Comparison of ENCODE assay signal across 1 cellular context in the genomic region with DNA sequence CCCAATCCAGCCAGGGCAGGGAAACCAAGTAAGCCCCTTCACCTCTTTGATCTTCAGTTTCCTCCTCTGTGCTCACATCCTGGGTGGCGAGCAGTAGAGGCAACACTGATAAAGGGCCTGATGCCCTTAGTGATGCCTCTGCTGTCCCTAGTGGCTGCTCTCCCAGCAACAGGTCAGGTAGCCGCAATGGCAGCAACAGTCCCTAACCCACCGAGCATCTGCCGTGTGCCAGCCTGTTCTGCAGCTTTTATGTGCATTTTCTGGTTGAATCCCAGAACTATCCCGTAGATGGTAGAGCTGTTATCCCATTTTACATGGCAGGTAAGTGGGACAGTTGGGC.
TF ChIP-seq lines count a peak whose summit lies in the region.

No MANE protein-coding gene starts in this region.

TF ChIP-seq in endothelial cell of umbilical vein, 7 proteins besides CTCF, POLR2A, EP300 and RAD21:
- TF ChIP-seq EZH2 (IDR thresholded peaks at IDR 0.05; ENCODE audit: borderline replicate concordance, low read depth, low read length, severe bottlenecking) (no peak), GATA2 (IDR thresholded peaks at IDR 0.05; ENCODE audit: insufficient read depth, insufficient read length, low read depth, low read length) (no peak), FOS (IDR thresholded peaks at IDR 0.05; ENCODE audit: borderline replicate concordance, insufficient read depth, low read length) (no peak), JUN (IDR thresholded peaks at IDR 0.05; ENCODE audit: borderline replicate concordance, insufficient read depth, insufficient read length, low read depth) (no peak), MYC (IDR thresholded peaks at IDR 0.05; ENCODE audit: low read depth, low read length) (no peak), POLR2AphosphoS5 (IDR thresholded peaks at IDR 0.05; ENCODE audit: insufficient read depth, low read depth, low read length) (no peak)
- TF ChIP-seq, protein P1, sequence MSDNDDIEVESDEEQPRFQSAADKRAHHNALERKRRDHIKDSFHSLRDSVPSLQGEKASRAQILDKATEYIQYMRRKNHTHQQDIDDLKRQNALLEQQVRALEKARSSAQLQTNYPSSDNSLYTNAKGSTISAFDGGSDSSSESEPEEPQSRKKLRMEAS (IDR thresholded peaks at IDR 0.05; ENCODE audit: insufficient read depth, insufficient read length), result no peak
